In the genomic region with DNA sequence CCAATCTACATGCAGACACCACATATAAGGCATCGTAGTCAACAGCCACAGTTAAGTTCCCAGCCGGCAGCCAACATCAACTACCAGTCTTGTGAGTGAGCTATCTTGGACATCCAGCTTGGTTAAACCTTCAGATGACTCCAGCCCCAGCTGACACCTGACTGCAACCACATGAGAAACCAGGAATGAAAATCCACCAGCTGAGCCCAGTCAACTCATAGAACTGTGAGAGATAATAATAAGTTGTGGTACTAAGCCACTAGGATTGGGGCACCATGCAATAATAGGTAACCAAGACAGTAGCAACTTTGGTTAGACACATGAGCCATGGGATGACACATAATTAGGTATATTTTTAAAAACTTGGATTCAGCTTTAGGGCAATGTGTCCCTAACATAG, we compare ENCODE assay signal across 19 cellular contexts.
DNase-seq lines count a peak whose midpoint lies in the region; ATAC-seq lines count a peak whose summit lies in the region.
"Had no signal": no experiment of that assay in that cellular context is flagged by ENCODE, and none has a peak within 500 bp of the region (broad histone marks: within the 10 kb centered on the region; RNA-seq: fewer than 3 reads in every experiment).

No MANE protein-coding gene starts in this region.

- no peak overlapping the region for H3K27ac Mint-ChIP-seq in activated naive CD4-positive, alpha-beta T cell treated with anti-CD3 and anti-CD28 coated beads, Interleukin-2, amount 50 U/mL, for 24 hours
- H3K27ac Mint-ChIP-seq: B cell; CD8-positive, alpha-beta T cell; HFFc6 had no signal

- 57% methylated on average over 2 of the region's 2 CpGs for WGBS in thymus

- peaks cover 2% of the 10 kb centered on the region for H3K36me3 Mint-ChIP-seq in activated naive CD4-positive, alpha-beta T cell treated with anti-CD3 and anti-CD28 coated beads, Interleukin-2, amount 50 U/mL, for 24 hours
- H3K36me3 Mint-ChIP-seq: CD4-positive, CD25-positive, alpha-beta regulatory T cell; CD8-positive, alpha-beta T cell had no signal

- no peaks in the 10 kb centered on the region for H3K9me3 ChIP-seq in thymus (ENCODE audit: control insufficient read depth)
- H3K9me3 ChIP-seq: Caco-2, HAP-1 had no signal

- H3K4me1 Mint-ChIP-seq in activated naive CD4-positive, alpha-beta T cell treated with anti-CD3 and anti-CD28 coated beads, Interleukin-2, amount 50 U/mL, for 24 hours: peaks cover 12% of the 10 kb centered on the region

- no peak for ATAC-seq in HG03378 (IDR thresholded peaks at IDR 0.05; ENCODE audit: unreplicated experiment)
- ATAC-seq: CD8-positive, alpha-beta T cell had no signal

- H3K4me3 Mint-ChIP-seq in activated naive CD4-positive, alpha-beta T cell treated with anti-CD3 and anti-CD28 coated beads, Interleukin-2, amount 50 U/mL, for 24 hours: peak overlapping the region; percentile 7
- H3K4me3 Mint-ChIP-seq: B cell; CD4-positive, CD25-positive, alpha-beta regulatory T cell; CD8-positive, alpha-beta T cell; HFFc6 had no signal

- no peak overlapping the region for H3K4me3 ChIP-seq in thymus (ENCODE audit: low read length)
- H3K4me3 ChIP-seq: BLaER1, HAP-1 had no signal

- H3K27ac ChIP-seq in thymus (ENCODE audit: low read depth): peak overlapping the region; percentile 31
- H3K27ac ChIP-seq: 22Rv1, BLaER1, C4-2B had no signal

- H3K27me3 ChIP-seq in thymus (ENCODE audit: control insufficient read depth, insufficient read depth): no peaks in the 10 kb centered on the region
- H3K27me3 ChIP-seq: BLaER1 had no signal

- H3K36me3 ChIP-seq in thymus (ENCODE audit: control insufficient read depth, insufficient read depth): no peaks in the 10 kb centered on the region
- H3K36me3 ChIP-seq: BLaER1, HAP-1 had no signal

- H3K27me3 Mint-ChIP-seq in activated naive CD4-positive, alpha-beta T cell treated with anti-CD3 and anti-CD28 coated beads, Interleukin-2, amount 50 U/mL, for 24 hours: no peaks in the 10 kb centered on the region
- H3K27me3 Mint-ChIP-seq: B cell; CD4-positive, CD25-positive, alpha-beta regulatory T cell had no signal

- DNase-seq in DMS53 (lab: John Stamatoyannopoulos, UW): peak; percentile 41
- no peak for DNase-seq in DMS53 treated with DMSO at 0.1 percent for 48 hours (lab: John Stamatoyannopoulos, UW; ENCODE audit: unreplicated experiment)
- DNase-seq in activated naive CD4-positive, alpha-beta T cell treated with anti-CD3 and anti-CD28 coated beads, Interleukin-2, amount 50 U/mL, for 16 hours: no peak
- DNase-seq: Caco-2; CD4-positive, CD25-positive, alpha-beta regulatory T cell; CD8-positive, alpha-beta T cell; DMS153; DMS79 treated with DMSO at 0.1 percent for 48 hours; GF-D8; GOT3; HFFc6 had no signal

- no peaks in the 10 kb centered on the region for H3K9me3 Mint-ChIP-seq in activated naive CD4-positive, alpha-beta T cell treated with anti-CD3 and anti-CD28 coated beads, Interleukin-2, amount 50 U/mL, for 24 hours
- H3K9me3 Mint-ChIP-seq: HFFc6 had no signal

- no peaks in the 10 kb centered on the region for H3K4me1 ChIP-seq in thymus (ENCODE audit: control insufficient read depth, insufficient read depth, low read length)
- H3K4me1 ChIP-seq: HAP-1 had no signal
